ENCODE assay signal across 8 cellular contexts in the genomic region with DNA sequence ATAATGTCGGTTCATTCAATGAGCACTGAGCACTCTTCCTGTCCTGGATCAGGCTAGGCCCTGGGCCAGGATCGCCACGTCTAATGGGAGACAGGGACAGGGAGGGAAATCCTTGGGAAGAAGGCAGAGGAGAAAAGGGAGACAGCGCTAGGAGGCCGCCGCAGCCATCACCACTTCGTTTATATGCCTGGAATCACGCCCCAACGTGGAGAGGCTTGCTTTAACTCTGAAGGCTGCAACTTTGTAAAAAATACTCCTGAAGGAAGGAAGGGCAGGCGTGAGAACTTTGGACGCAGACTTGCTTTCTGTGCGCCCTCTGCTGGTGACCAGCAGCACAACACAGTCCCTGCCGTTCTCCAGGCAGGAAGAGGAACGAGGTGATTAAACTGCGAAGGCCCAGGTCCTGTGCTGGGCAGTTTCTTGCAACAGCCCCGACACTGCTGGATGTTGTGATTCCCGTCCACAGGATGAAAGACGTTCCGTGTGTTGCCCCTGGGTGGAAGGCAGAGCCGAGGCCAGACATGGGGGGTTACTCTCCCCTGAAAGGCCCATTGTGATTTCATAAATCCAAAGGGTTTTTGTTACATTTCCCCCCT. TPM values are rescaled to one million over a fixed set of nuclear protein-coding genes. Genes with fewer than 3 reads are reported as not detected.
DNase-seq lines count a peak whose midpoint lies in the region; ATAC-seq, FAIRE-seq and TF ChIP-seq lines count a peak whose summit lies in the region.

No MANE protein-coding gene starts in this region.

- no peaks in the 10 kb centered on the region for H3K27me3 Mint-ChIP-seq in central memory CD8-positive, alpha-beta T cell

- no peak overlapping the region for H3K27ac Mint-ChIP-seq in central memory CD8-positive, alpha-beta T cell (ENCODE audit: low read depth)

- H3K36me3 Mint-ChIP-seq in central memory CD8-positive, alpha-beta T cell (ENCODE audit: insufficient read depth) = peaks cover 1% of the 10 kb centered on the region

- peak overlapping the region; percentile 36 to 51 for H3K9ac ChIP-seq in kidney (ENCODE audit: low read length in 2 of 2)

- peak; percentile 72 for ATAC-seq in central memory CD8-positive, alpha-beta T cell (replicated peaks; ENCODE audit: extremely low read depth, poor library complexity, severe bottlenecking)
- ATAC-seq in HG03196 (IDR thresholded peaks at IDR 0.05; ENCODE audit: unreplicated experiment) = no peak

- no peak overlapping the region for H3K27ac ChIP-seq in kidney (ENCODE audit: low read depth in 2 of 2, low read length in 2 of 2)

- peak; percentile 44 for DNase-seq in GM18507 (ENCODE audit: extremely low spot score, insufficient read length, low read depth)
- peak; percentile 56 for DNase-seq in NCI-H2227 treated with DMSO at 0.1 percent for 48 hours (lab: John Stamatoyannopoulos, UW)
- peak; percentile 61 for DNase-seq in activated CD4-positive, CD25-positive, alpha-beta regulatory T cell treated with anti-CD3 and anti-CD28 coated beads, Interleukin-2, amount 50 U/mL, for 16 hours (ENCODE audit: low read depth, low spot score)
- DNase-seq in central memory CD8-positive, alpha-beta T cell (ENCODE audit: low spot score in 2 of 2) = peak; percentile 63 to 77
- peak; percentile 92 for DNase-seq in kidney
- DNase-seq in stimulated activated CD4-positive, alpha-beta T cell treated with anti-CD3 and anti-CD28 coated beads, Interleukin-12 subunit alpha, Interleukin-12 subunit beta, amount 100 ng/mL, for 24 hours (ENCODE audit: low read depth in 2 of 2) = peak; percentile 63 to 75

- H3K4me3 Mint-ChIP-seq in central memory CD8-positive, alpha-beta T cell = no peak overlapping the region

- FAIRE-seq in A204.1 (lab: Jason Lieb, UNC) = peak; percentile 89
- FAIRE-seq in GM18507 (lab: Jason Lieb, UNC) = peak; percentile 96
- FAIRE-seq in kidney (lab: Jason Lieb, UNC) = peak; percentile 80

- H3K4me3 ChIP-seq in kidney (ENCODE audit: low read length in 2 of 2) = peak overlapping the region in 1 of 2 donors; percentile 46

- H3K4me1 Mint-ChIP-seq in central memory CD8-positive, alpha-beta T cell = peaks cover 9% of the 10 kb centered on the region

- H3K36me3 ChIP-seq in kidney (ENCODE audit: control insufficient read depth in 1 of 2, insufficient read depth in 2 of 2, low read length in 2 of 2) = no peaks in the 10 kb centered on the region

- H3K9me3 Mint-ChIP-seq in central memory CD8-positive, alpha-beta T cell = no peaks in the 10 kb centered on the region

- peaks cover 0 to 4% of the 10 kb centered on the region in 2 donors for H3K4me1 ChIP-seq in kidney (ENCODE audit: control insufficient read depth in 1 of 2, insufficient read depth in 1 of 2, low read depth in 1 of 2, low read length in 2 of 2)

- peak; percentile 99 for TF ChIP-seq CTCF in kidney (IDR thresholded peaks at IDR 0.05; ENCODE audit: borderline replicate concordance, extremely low read depth, insufficient read depth)

- intact Hi-C loops in kidney (cut with DNase I) = loop anchor here (5.0 kb wide), 1 partner anchor 168 kb away; no protein-coding TSS in a partner anchor

- H3K9me3 ChIP-seq in kidney (ENCODE audit: control insufficient read depth in 1 of 2, low read length in 2 of 2) = no peaks in the 10 kb centered on the region

RNA-seq across cellular contexts. Expression of a gene that starts 22.1 kb away (rescaled TPM):
- total RNA-seq in kidney = 1.0 TPM
- not detected for polyA plus RNA-seq in kidney (ENCODE audit: insufficient read depth, low read depth, low replicate concordance)

RNA-seq across cellular contexts. Expression of a gene that starts 22.2 kb away (rescaled TPM):
- not detected for total RNA-seq in kidney
- not detected for polyA plus RNA-seq in kidney (ENCODE audit: insufficient read depth, low read depth, low replicate concordance)
